Comparison of ENCODE assay signal across 2 cellular contexts in the genomic region with DNA sequence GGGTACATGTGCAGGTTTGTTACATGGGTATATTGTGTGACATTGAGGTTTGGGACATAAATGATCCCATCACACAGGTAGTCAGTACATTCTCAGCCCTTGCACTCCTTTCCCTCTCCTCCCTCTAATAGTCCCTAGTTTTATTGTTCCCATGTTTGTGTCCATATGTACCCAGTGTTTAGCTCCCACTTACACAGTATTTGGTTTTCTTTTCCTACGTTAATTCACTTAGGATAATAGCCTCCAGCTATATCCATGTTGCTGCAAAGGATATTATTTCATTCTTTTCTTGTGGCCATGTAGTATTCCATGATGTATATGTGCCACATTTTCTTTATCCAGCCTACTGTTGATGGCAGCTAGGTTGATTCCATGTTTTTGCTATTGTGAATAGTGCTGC.
TF ChIP-seq lines count a peak whose summit lies in the region.

No MANE protein-coding gene starts in this region.

TF ChIP-seq in HEK293, 187 proteins besides CTCF, POLR2A, EP300 and RAD21:
- TF ChIP-seq OVOL3 (tag by site-specific recombination; IDR thresholded peaks at IDR 0.05): 0 out of 2 replicates have a peak, but pooled peaks have one; percentile 47
- no peak for TF ChIP-seq ZNF558 (tag by site-specific recombination; IDR thresholded peaks at IDR 0.05)
- peak; percentile 68 for TF ChIP-seq ZNF596 (tag by site-specific recombination; IDR thresholded peaks at IDR 0.05)
- TF ChIP-seq, protein P1, sequence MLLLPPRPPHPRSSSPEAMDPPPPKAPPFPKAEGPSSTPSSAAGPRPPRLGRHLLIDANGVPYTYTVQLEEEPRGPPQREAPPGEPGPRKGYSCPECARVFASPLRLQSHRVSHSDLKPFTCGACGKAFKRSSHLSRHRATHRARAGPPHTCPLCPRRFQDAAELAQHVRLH (tag by site-specific recombination; IDR thresholded peaks at IDR 0.05): no peak
- TF ChIP-seq, protein P2, sequence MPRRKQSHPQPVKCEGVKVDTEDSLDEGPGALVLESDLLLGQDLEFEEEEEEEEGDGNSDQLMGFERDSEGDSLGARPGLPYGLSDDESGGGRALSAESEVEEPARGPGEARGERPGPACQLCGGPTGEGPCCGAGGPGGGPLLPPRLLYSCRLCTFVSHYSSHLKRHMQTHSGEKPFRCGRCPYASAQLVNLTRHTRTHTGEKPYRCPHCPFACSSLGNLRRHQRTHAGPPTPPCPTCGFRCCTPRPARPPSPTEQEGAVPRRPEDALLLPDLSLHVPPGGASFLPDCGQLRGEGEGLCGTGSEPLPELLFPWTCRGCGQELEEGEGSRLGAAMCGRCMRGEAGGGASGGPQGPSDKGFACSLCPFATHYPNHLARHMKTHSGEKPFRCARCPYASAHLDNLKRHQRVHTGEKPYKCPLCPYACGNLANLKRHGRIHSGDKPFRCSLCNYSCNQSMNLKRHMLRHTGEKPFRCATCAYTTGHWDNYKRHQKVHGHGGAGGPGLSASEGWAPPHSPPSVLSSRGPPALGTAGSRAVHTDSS (tag by site-specific recombination; IDR thresholded peaks at IDR 0.05): no peak
- TF ChIP-seq ZBTB17 (tag by site-specific recombination; IDR thresholded peaks at IDR 0.05): peak; percentile 14; the same call in 1 of the 2 replicates
- TF ChIP-seq ZNF843 (tag by site-specific recombination; IDR thresholded peaks at IDR 0.05): 0 out of 2 replicates have a peak, but pooled peaks have one; percentile 14
- no peak for TF ChIP-seq KLF9 (tag by site-specific recombination; IDR thresholded peaks at IDR 0.05; ENCODE audit: low read depth)
- peak; percentile 64; the same call in 1 of the 2 replicates for TF ChIP-seq OSR2 (tag by site-specific recombination; IDR thresholded peaks at IDR 0.05)
- TF ChIP-seq ZNF112 (tag by site-specific recombination; IDR thresholded peaks at IDR 0.05): no peak
- TF ChIP-seq IKZF3 (tag by site-specific recombination; IDR thresholded peaks at IDR 0.05): 0 out of 2 replicates have a peak, but pooled peaks have one; percentile 17
- no peak for TF ChIP-seq SP2 (tag by site-specific recombination; IDR thresholded peaks at IDR 0.05)
- 0 out of 2 replicates have a peak, but pooled peaks have one; percentile 25 for TF ChIP-seq FEZF1 (tag by site-specific recombination; IDR thresholded peaks at IDR 0.05)
- 0 out of 2 replicates have a peak, but pooled peaks have one; percentile 52 for TF ChIP-seq BCL11A (tag by site-specific recombination; IDR thresholded peaks at IDR 0.05; ENCODE audit: low read depth)
- TF ChIP-seq WT1 (tag by site-specific recombination; IDR thresholded peaks at IDR 0.05): peak; percentile 91
- TF ChIP-seq ZNF146 (tag by site-specific recombination; IDR thresholded peaks at IDR 0.05): peak; percentile 39
- no peak for TF ChIP-seq ZNF174 (tag by site-specific recombination; IDR thresholded peaks at IDR 0.05)
- peak; percentile 15; the same call in 1 of the 2 replicates for TF ChIP-seq ZXDB (tag by site-specific recombination; IDR thresholded peaks at IDR 0.05)
- TF ChIP-seq, protein P3, sequence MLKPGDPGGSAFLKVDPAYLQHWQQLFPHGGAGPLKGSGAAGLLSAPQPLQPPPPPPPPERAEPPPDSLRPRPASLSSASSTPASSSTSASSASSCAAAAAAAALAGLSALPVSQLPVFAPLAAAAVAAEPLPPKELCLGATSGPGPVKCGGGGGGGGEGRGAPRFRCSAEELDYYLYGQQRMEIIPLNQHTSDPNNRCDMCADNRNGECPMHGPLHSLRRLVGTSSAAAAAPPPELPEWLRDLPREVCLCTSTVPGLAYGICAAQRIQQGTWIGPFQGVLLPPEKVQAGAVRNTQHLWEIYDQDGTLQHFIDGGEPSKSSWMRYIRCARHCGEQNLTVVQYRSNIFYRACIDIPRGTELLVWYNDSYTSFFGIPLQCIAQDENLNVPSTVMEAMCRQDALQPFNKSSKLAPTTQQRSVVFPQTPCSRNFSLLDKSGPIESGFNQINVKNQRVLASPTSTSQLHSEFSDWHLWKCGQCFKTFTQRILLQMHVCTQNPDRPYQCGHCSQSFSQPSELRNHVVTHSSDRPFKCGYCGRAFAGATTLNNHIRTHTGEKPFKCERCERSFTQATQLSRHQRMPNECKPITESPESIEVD (tag by site-specific recombination; IDR thresholded peaks at IDR 0.05): peak; percentile 79

TF ChIP-seq in K562, 482 proteins besides CTCF, POLR2A, EP300 and RAD21:
- TF ChIP-seq, protein P4, sequence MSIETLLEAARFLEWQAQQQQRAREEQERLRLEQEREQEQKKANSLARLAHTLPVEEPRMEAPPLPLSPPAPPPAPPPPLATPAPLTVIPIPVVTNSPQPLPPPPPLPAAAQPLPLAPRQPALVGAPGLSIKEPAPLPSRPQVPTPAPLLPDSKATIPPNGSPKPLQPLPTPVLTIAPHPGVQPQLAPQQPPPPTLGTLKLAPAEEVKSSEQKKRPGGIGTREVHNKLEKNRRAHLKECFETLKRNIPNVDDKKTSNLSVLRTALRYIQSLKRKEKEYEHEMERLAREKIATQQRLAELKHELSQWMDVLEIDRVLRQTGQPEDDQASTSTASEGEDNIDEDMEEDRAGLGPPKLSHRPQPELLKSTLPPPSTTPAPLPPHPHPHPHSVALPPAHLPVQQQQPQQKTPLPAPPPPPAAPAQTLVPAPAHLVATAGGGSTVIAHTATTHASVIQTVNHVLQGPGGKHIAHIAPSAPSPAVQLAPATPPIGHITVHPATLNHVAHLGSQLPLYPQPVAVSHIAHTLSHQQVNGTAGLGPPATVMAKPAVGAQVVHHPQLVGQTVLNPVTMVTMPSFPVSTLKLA (conservative IDR thresholded peaks at IDR 0.05): no peak
- TF ChIP-seq KDM2B (CRISPR knock-in tag; IDR thresholded peaks at IDR 0.05) (no peak), TCF3 (CRISPR knock-in tag; IDR thresholded peaks at IDR 0.05) (no peak), ZBTB7A (IDR thresholded peaks at IDR 0.05; ENCODE audit: borderline replicate concordance, control insufficient read depth, low read depth, low read length) (no peak), PCBP2 (IDR thresholded peaks at IDR 0.05; ENCODE audit: low read depth, low read length, poor library complexity, severe bottlenecking) (no peak)
- TF ChIP-seq, protein P5, sequence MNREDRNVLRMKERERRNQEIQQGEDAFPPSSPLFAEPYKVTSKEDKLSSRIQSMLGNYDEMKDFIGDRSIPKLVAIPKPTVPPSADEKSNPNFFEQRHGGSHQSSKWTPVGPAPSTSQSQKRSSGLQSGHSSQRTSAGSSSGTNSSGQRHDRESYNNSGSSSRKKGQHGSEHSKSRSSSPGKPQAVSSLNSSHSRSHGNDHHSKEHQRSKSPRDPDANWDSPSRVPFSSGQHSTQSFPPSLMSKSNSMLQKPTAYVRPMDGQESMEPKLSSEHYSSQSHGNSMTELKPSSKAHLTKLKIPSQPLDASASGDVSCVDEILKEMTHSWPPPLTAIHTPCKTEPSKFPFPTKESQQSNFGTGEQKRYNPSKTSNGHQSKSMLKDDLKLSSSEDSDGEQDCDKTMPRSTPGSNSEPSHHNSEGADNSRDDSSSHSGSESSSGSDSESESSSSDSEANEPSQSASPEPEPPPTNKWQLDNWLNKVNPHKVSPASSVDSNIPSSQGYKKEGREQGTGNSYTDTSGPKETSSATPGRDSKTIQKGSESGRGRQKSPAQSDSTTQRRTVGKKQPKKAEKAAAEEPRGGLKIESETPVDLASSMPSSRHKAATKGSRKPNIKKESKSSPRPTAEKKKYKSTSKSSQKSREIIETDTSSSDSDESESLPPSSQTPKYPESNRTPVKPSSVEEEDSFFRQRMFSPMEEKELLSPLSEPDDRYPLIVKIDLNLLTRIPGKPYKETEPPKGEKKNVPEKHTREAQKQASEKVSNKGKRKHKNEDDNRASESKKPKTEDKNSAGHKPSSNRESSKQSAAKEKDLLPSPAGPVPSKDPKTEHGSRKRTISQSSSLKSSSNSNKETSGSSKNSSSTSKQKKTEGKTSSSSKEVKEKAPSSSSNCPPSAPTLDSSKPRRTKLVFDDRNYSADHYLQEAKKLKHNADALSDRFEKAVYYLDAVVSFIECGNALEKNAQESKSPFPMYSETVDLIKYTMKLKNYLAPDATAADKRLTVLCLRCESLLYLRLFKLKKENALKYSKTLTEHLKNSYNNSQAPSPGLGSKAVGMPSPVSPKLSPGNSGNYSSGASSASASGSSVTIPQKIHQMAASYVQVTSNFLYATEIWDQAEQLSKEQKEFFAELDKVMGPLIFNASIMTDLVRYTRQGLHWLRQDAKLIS (CRISPR knock-in tag; IDR thresholded peaks at IDR 0.05): 0 out of 2 replicates have a peak, but pooled peaks have one; percentile 1
- TF ChIP-seq, protein P6, sequence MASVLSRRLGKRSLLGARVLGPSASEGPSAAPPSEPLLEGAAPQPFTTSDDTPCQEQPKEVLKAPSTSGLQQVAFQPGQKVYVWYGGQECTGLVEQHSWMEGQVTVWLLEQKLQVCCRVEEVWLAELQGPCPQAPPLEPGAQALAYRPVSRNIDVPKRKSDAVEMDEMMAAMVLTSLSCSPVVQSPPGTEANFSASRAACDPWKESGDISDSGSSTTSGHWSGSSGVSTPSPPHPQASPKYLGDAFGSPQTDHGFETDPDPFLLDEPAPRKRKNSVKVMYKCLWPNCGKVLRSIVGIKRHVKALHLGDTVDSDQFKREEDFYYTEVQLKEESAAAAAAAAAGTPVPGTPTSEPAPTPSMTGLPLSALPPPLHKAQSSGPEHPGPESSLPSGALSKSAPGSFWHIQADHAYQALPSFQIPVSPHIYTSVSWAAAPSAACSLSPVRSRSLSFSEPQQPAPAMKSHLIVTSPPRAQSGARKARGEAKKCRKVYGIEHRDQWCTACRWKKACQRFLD (CRISPR knock-in tag; IDR thresholded peaks at IDR 0.05): no peak
